ENCODE assay signal across 3 cellular contexts in genomic region chr3:99483841-99484240, GRCh38.
TF ChIP-seq lines count a peak whose summit lies in the region.

No MANE protein-coding gene starts in this region.

TF ChIP-seq in IMR-90, 13 proteins besides CTCF, POLR2A, EP300 and RAD21 (continued from another document):
- no peak for TF ChIP-seq SMC3 (IDR thresholded peaks at IDR 0.05; ENCODE audit: low read depth, low read length)
- no peak for TF ChIP-seq USF2 (IDR thresholded peaks at IDR 0.05; ENCODE audit: low read depth, low read length)
- TF ChIP-seq MAFK (IDR thresholded peaks at IDR 0.05; ENCODE audit: low read depth, low read length): no peak
- no peak for TF ChIP-seq MAZ (IDR thresholded peaks at IDR 0.05; ENCODE audit: borderline replicate concordance, low read depth, low read length)
- no peak for TF ChIP-seq CHD1 (IDR thresholded peaks at IDR 0.05; ENCODE audit: low read depth, low read length)
- no peak for TF ChIP-seq RCOR1 (IDR thresholded peaks at IDR 0.05; ENCODE audit: insufficient replicate concordance, low read length)
- TF ChIP-seq MXI1 (IDR thresholded peaks at IDR 0.05; ENCODE audit: borderline replicate concordance, low read depth, low read length): no peak
TF ChIP-seq in IMR-90: peak in this region for 0.

TF ChIP-seq in GM12878, 131 proteins besides CTCF, POLR2A, EP300 and RAD21 (continued from another document and continues in another):
- 0 out of 2 replicates have a peak, but pooled peaks have one; percentile 28 for TF ChIP-seq CREB1 (IDR thresholded peaks at IDR 0.05; ENCODE audit: low read depth)
- no peak for TF ChIP-seq ZBTB11 (CRISPR knock-in tag; IDR thresholded peaks at IDR 0.05)
- no peak for TF ChIP-seq SMAD1 (IDR thresholded peaks at IDR 0.05; ENCODE audit: low read depth, partially characterized antibody)
- no peak for TF ChIP-seq ZNF622 (IDR thresholded peaks at IDR 0.05)
- TF ChIP-seq RBBP5 (conservative IDR thresholded peaks at IDR 0.05): no peak
- TF ChIP-seq HSF1 (IDR thresholded peaks at IDR 0.05; ENCODE audit: low read depth, low read length): no peak
- peak; percentile 79 for TF ChIP-seq CREM (IDR thresholded peaks at IDR 0.05; ENCODE audit: low read depth)
- no peak for TF ChIP-seq DPF2 (IDR thresholded peaks at IDR 0.05)
- TF ChIP-seq ETV6 (conservative IDR thresholded peaks at IDR 0.05 in 1 of 2, IDR thresholded peaks at IDR 0.05 in 1 of 2; ENCODE audit: borderline replicate concordance in 1 of 2, low read depth in 1 of 2): 0 out of 4 replicates have a peak, but pooled peaks of 1 of the 2 experiments have one; percentile 34
- TF ChIP-seq EZH2 (IDR thresholded peaks at IDR 0.05; ENCODE audit: borderline replicate concordance, control insufficient read depth, low read depth, low read length): no peak
- TF ChIP-seq RUNX3 (IDR thresholded peaks at IDR 0.05; ENCODE audit: low read length): peak; percentile 83
- no peak for TF ChIP-seq STAT3 (IDR thresholded peaks at IDR 0.05; ENCODE audit: low read depth, low read length)
- no peak for TF ChIP-seq PKNOX1 (IDR thresholded peaks at IDR 0.05)
- 0 out of 2 replicates have a peak, but pooled peaks have one; percentile 26 for TF ChIP-seq CBFB (IDR thresholded peaks at IDR 0.05; ENCODE audit: low read depth)
- TF ChIP-seq CBX5 (IDR thresholded peaks at IDR 0.05; ENCODE audit: low read depth): peak; percentile 82; the same call in 1 of the 2 replicates
- peak; percentile 95 for TF ChIP-seq NFIC (IDR thresholded peaks at IDR 0.05; ENCODE audit: low read depth, low read length)
- no peak for TF ChIP-seq MTA2 (IDR thresholded peaks at IDR 0.05; ENCODE audit: low read depth)
- TF ChIP-seq FOXM1 (IDR thresholded peaks at IDR 0.05; ENCODE audit: low read depth, low read length): peak; percentile 92
- TF ChIP-seq PML (IDR thresholded peaks at IDR 0.05; ENCODE audit: low read length): peak; percentile 65; the same call in 1 of the 2 replicates
- peak; percentile 99 for TF ChIP-seq JUNB (IDR thresholded peaks at IDR 0.05)
- TF ChIP-seq ESRRA (IDR thresholded peaks at IDR 0.05; ENCODE audit: low read length): no peak
- no peak for TF ChIP-seq SPI1 (IDR thresholded peaks at IDR 0.05; ENCODE audit: borderline replicate concordance, insufficient read depth, low read depth, low read length)
- no peak for TF ChIP-seq ZSCAN29 (IDR thresholded peaks at IDR 0.05)
- TF ChIP-seq SKIL (IDR thresholded peaks at IDR 0.05; ENCODE audit: low read depth, poor library complexity, severe bottlenecking): no peak
- peak; percentile 77; the same call in 1 of the 2 replicates for TF ChIP-seq MTA3 (IDR thresholded peaks at IDR 0.05; ENCODE audit: borderline replicate concordance, low read length)

TF ChIP-seq in GM12891, 5 proteins besides CTCF, POLR2A, EP300 and RAD21 (continued from another document):
- TF ChIP-seq SPI1 (IDR thresholded peaks at IDR 0.05; ENCODE audit: low read depth, low read length) (no peak), POU2F2 (IDR thresholded peaks at IDR 0.05; ENCODE audit: low read depth, low read length) (no peak), TAF1 (IDR thresholded peaks at IDR 0.05; ENCODE audit: low read depth, low read length) (no peak)
